ENCODE assay signal across 8 cellular contexts in genomic region chr1:145281037-145281727, GRCh38. TPM values are rescaled to one million over a fixed set of nuclear protein-coding genes. Genes with fewer than 3 reads are reported as not detected.
DNase-seq lines count a peak whose midpoint lies in the region; ATAC-seq and TF ChIP-seq lines count a peak whose summit lies in the region.
"Not testable (repeated sequence)": the region's sequence is repeated elsewhere in the genome, so short reads cannot be mapped to it uniquely, and the experiment has no call there.

No MANE protein-coding gene starts in this region.

- H3K4me1 Mint-ChIP-seq in Calu3 (ENCODE audit: low read depth, unreplicated experiment): not testable (repeated sequence)

- H3K36me3 Mint-ChIP-seq in Calu3 (ENCODE audit: insufficient read depth, unreplicated experiment): peaks cover 19% of the 10 kb centered on the region

- H3K9me3 Mint-ChIP-seq in Calu3 (ENCODE audit: low read depth, unreplicated experiment): not testable (repeated sequence)

- H3K27ac ChIP-seq in mesodermal cell (ENCODE audit: low read depth, low read length, severe bottlenecking): peak overlapping the region; percentile 87

- H3K9me3 ChIP-seq in mesodermal cell (ENCODE audit: control insufficient read depth, low read length): not testable (repeated sequence)

- H3K4me3 ChIP-seq in mesodermal cell (ENCODE audit: extremely low read depth, insufficient read depth, low read length, poor library complexity, severe bottlenecking): peak overlapping the region; percentile 22

- H3K4me3 Mint-ChIP-seq in Calu3 (ENCODE audit: low read depth, unreplicated experiment): peak overlapping the region; percentile 72

- peak; percentile 79 for ATAC-seq in GM21447 (IDR thresholded peaks at IDR 0.05; ENCODE audit: unreplicated experiment)

- DNase-seq in Calu3: peak; percentile 87
- DNase-seq in HT-29 (ENCODE audit: low spot score): peak; percentile 97
- DNase-seq in NOMO-1 treated with DMSO at 0.1 percent for 48 hours (lab: John Stamatoyannopoulos, UW; ENCODE audit: unreplicated experiment): peak; percentile 95
- DNase-seq in activated CD8-positive, alpha-beta memory T cell treated with anti-CD3 and anti-CD28 coated beads for 4 hours (ENCODE audit: low read depth in 2 of 2): peak; percentile 50 to 71
- DNase-seq in effector CD8-positive, alpha-beta T cell (lab: John Stamatoyannopoulos, UW): peak; percentile 69
- peak; percentile 75 for DNase-seq in stimulated activated CD8-positive, alpha-beta memory T cell treated with anti-CD3 and anti-CD28 coated beads, Interleukin-12 subunit alpha, Interleukin-12 subunit beta, amount 100 ng/mL, for 1 hour (ENCODE audit: low read depth)

- 0 to 1% methylated on average over 6 to 10 of the region's 34 CpGs for WGBS in mesodermal cell (ENCODE audit: insufficient coverage in 2 of 2), 2 experiments

- CTCF ChIA-PET in Calu3 (lab: Charles Lee): not testable (repeated sequence)

- peak overlapping the region; percentile 97 for H3K27ac Mint-ChIP-seq in Calu3 (ENCODE audit: unreplicated experiment)

- not testable (repeated sequence) for TF ChIP-seq CTCF in Calu3 (IDR thresholded peaks at IDR 0.05; ENCODE audit: unreplicated experiment)

- intact Hi-C loops in Calu3 (cut with micrococcal nuclease; ENCODE audit: unreplicated experiment): not testable (repeated sequence)

- H3K36me3 ChIP-seq in mesodermal cell (ENCODE audit: control insufficient read depth, insufficient read depth, low read length): not testable (repeated sequence)

- not testable (repeated sequence) for H3K27me3 Mint-ChIP-seq in Calu3 (ENCODE audit: unreplicated experiment)

- H3K4me1 ChIP-seq in mesodermal cell (ENCODE audit: control insufficient read depth, insufficient read depth, low read length, poor library complexity, severe bottlenecking): not testable (repeated sequence)

- BruUV-seq in Calu3 (replicated peaks; lab: Mats Ljungman, UMichigan): TSS peak; percentile 93

RNA-seq across cellular contexts. Expression of gene PPIAL4D, which starts 39.2 kb away (rescaled TPM):
- not detected in 2 replicates for total RNA-seq in Calu3 (2022)
- not detected in 2 replicates for total RNA-seq in HT-29 (2014; rRNA removed; shearing (Covaris generic))
- not detected for polyA plus RNA-seq in mesodermal cell (2013, experiment 1 of 2)
- not detected for polyA plus RNA-seq in mesodermal cell (2013, experiment 2 of 2)

Comparison
In these comparisons a context has a peak if more than half of its experiments do, and no peak if none do; other contexts are left out.
1. Peak in every context shown above with its lines: DNase-seq, ATAC-seq, H3K4me3 ChIP-seq and H3K27ac ChIP-seq.